ENCODE assay signal across 20 cellular contexts in genomic region chr7:54476609-54477008, GRCh38.
"Had no signal": no experiment of that assay in that cellular context is flagged by ENCODE, and none has a peak within 500 bp of the region (broad histone marks: within the 10 kb centered on the region; RNA-seq: fewer than 3 reads in every experiment).

No MANE protein-coding gene starts in this region.

- FAIRE-seq: HTR-8/SVneo, K562 had no signal

- H3K27ac Mint-ChIP-seq: IgD-negative memory B cell had no signal

- H3K27me3 Mint-ChIP-seq: IgD-negative memory B cell had no signal

- ATAC-seq: K562, Panc1, PC-3, Right ventricle myocardium inferior, SK-N-SH treated with all-trans-retinoic acid at 6 μM for 48 hours had no signal

- H3K36me3 ChIP-seq: SJCRH30 had no signal

- H3K36me3 Mint-ChIP-seq: IgD-negative memory B cell had no signal

- DNase-seq: Kasumi-1; NCI-H1436; NCI-H187; NCI-H2081 treated with DMSO at 0.1 percent for 48 hours; NCI-H2171; NCI-H226; NCI-H446; NCI-H526; NCI-H82; NK-92 treated with Interleukin-12 subunit alpha and Interleukin-12 subunit beta, amount 100 ng/mL, for 24 hours; PC-3; SJCRH30 had no signal

- H3K27ac ChIP-seq: HL-60, KMS-11, SJCRH30 had no signal

- H3K4me1 ChIP-seq: SJCRH30 had no signal

- H3K4me3 ChIP-seq: K562, SJCRH30 had no signal

- H3K4me3 Mint-ChIP-seq: IgD-negative memory B cell had no signal
